In genomic region chr2:4024561-4024960, GRCh38 we compare ENCODE assay signal across 5 cellular contexts.
"Had no signal": no experiment of that assay in that cellular context is flagged by ENCODE, and none has a peak within 500 bp of the region (broad histone marks: within the 10 kb centered on the region; RNA-seq: fewer than 3 reads in every experiment).

No MANE protein-coding gene starts in this region.

- H3K27ac ChIP-seq: HL-60 had no signal

- DNase-seq: IMR-90, KBM-7, KG1 had no signal

- H3K4me3 ChIP-seq: K562 had no signal
